ENCODE assay signal across 1 cellular context in the genomic region with DNA sequence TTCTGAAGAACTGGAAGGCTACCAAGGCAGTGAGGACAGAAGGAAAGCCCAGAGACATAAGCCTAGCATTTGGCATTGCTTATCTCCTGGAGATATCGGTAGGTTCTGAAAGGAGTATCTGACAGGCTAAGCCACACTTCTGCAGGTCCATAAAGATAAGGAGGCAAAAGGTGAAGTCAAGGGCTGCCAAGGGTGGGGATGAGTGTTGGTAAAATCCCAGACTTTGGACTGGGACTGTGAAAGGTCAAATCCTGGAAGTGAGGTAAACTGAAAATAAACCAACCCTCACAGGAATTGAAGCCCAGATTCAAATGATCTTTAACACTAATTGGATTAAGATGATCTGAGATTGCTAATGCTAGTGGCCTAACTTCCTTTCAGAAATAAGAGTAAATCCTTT.
A peak's percentile ranks its signal among the peaks of the same experiment; 100 is the strongest.
TF ChIP-seq lines count a peak whose summit lies in the region.

No MANE protein-coding gene starts in this region.

TF ChIP-seq in HepG2, 621 proteins besides CTCF, POLR2A, EP300 and RAD21:
- TF ChIP-seq TFDP1 (CRISPR knock-in tag; IDR thresholded peaks at IDR 0.05; ENCODE audit: borderline replicate concordance) (no peak), PAX8 (CRISPR knock-in tag; IDR thresholded peaks at IDR 0.05; ENCODE audit: borderline replicate concordance) (no peak), PAF1 (CRISPR knock-in tag; IDR thresholded peaks at IDR 0.05) (peak; percentile 82; the same call in 1 of the 2 replicates), ZNF577 (CRISPR knock-in tag; IDR thresholded peaks at IDR 0.05; ENCODE audit: borderline replicate concordance, low read depth) (no peak), NFE2L1 (CRISPR knock-in tag; IDR thresholded peaks at IDR 0.05; ENCODE audit: borderline replicate concordance) (no peak), HOXD1 (CRISPR knock-in tag; IDR thresholded peaks at IDR 0.05) (no peak), ZFP82 (CRISPR knock-in tag; IDR thresholded peaks at IDR 0.05; ENCODE audit: borderline replicate concordance) (no peak), ESRRA (CRISPR knock-in tag; IDR thresholded peaks at IDR 0.05; ENCODE audit: low read depth) (0 out of 2 replicates have a peak, but pooled peaks have one; percentile 62), RXRB (CRISPR knock-in tag; IDR thresholded peaks at IDR 0.05; ENCODE audit: borderline replicate concordance) (peak; percentile 18; the same call in 1 of the 2 replicates), GATAD2A (CRISPR knock-in tag; IDR thresholded peaks at IDR 0.05) (0 out of 2 replicates have a peak, but pooled peaks have one; percentile 26), GTF2F1 (IDR thresholded peaks at IDR 0.05; ENCODE audit: low read length) (no peak), ZFP36L2 (CRISPR knock-in tag; IDR thresholded peaks at IDR 0.05) (no peak), PPARG (CRISPR knock-in tag; conservative IDR thresholded peaks at IDR 0.05) (peak; percentile 68), HNF4A (CRISPR knock-in tag; IDR thresholded peaks at IDR 0.05) (peak; percentile 53; the same call in 1 of the 2 replicates), MED1 (CRISPR knock-in tag; IDR thresholded peaks at IDR 0.05) (peak; percentile 53), ADNP (CRISPR knock-in tag; IDR thresholded peaks at IDR 0.05) (no peak)
- TF ChIP-seq, protein P1, sequence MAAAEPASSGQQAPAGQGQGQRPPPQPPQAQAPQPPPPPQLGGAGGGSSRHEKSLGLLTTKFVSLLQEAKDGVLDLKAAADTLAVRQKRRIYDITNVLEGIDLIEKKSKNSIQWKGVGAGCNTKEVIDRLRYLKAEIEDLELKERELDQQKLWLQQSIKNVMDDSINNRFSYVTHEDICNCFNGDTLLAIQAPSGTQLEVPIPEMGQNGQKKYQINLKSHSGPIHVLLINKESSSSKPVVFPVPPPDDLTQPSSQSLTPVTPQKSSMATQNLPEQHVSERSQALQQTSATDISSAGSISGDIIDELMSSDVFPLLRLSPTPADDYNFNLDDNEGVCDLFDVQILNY (CRISPR knock-in tag; conservative IDR thresholded peaks at IDR 0.05), result no peak
- TF ChIP-seq, protein P2, sequence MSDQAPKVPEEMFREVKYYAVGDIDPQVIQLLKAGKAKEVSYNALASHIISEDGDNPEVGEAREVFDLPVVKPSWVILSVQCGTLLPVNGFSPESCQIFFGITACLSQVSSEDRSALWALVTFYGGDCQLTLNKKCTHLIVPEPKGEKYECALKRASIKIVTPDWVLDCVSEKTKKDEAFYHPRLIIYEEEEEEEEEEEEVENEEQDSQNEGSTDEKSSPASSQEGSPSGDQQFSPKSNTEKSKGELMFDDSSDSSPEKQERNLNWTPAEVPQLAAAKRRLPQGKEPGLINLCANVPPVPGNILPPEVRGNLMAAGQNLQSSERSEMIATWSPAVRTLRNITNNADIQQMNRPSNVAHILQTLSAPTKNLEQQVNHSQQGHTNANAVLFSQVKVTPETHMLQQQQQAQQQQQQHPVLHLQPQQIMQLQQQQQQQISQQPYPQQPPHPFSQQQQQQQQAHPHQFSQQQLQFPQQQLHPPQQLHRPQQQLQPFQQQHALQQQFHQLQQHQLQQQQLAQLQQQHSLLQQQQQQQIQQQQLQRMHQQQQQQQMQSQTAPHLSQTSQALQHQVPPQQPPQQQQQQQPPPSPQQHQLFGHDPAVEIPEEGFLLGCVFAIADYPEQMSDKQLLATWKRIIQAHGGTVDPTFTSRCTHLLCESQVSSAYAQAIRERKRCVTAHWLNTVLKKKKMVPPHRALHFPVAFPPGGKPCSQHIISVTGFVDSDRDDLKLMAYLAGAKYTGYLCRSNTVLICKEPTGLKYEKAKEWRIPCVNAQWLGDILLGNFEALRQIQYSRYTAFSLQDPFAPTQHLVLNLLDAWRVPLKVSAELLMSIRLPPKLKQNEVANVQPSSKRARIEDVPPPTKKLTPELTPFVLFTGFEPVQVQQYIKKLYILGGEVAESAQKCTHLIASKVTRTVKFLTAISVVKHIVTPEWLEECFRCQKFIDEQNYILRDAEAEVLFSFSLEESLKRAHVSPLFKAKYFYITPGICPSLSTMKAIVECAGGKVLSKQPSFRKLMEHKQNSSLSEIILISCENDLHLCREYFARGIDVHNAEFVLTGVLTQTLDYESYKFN (CRISPR knock-in tag; conservative IDR thresholded peaks at IDR 0.05), result peak; percentile 42; the same call in 1 of the 2 replicates
TF ChIP-seq in HepG2: peak in this region for 8.
